In genomic region chr3:140292154-140292553, GRCh38 we compare ENCODE assay signal across 21 cellular contexts.
A peak's percentile ranks its signal among the peaks of the same experiment; 100 is the strongest.
DNase-seq lines count a peak whose midpoint lies in the region; ATAC-seq and TF ChIP-seq lines count a peak whose summit lies in the region.
"Had no signal": no experiment of that assay in that cellular context is flagged by ENCODE, and none has a peak within 500 bp of the region (broad histone marks: within the 10 kb centered on the region; RNA-seq: fewer than 3 reads in every experiment).

No MANE protein-coding gene starts in this region.

- H3K27me3 ChIP-seq in adipocyte (replicated peaks; ENCODE audit: control insufficient read depth, insufficient read depth, low read length), result no peaks in the 10 kb centered on the region
- H3K27me3 ChIP-seq: adrenal gland, colonic mucosa, right atrium auricular region, SJCRH30 had no signal

- TF ChIP-seq CTCF in fibroblast of pulmonary artery (IDR thresholded peaks at IDR 0.05; ENCODE audit: low read length, missing control alignments) (no peak), WTC11 (IDR thresholded peaks at IDR 0.05) (no peak)

- H3K4me3 Mint-ChIP-seq in WTC11, result no peak overlapping the region
- H3K4me3 Mint-ChIP-seq: T-helper 17 cell had no signal

- POLR2A ChIA-PET in WTC11 (lab: Charles Lee), result no interaction called here

- CTCF ChIA-PET in WTC11 (lab: Charles Lee), result no interaction called here

- H3K9me3 ChIP-seq in adipocyte (ENCODE audit: control insufficient read depth, low read length), result no peaks in the 10 kb centered on the region
- H3K9me3 ChIP-seq: adrenal gland, Caco-2, colonic mucosa, right atrium auricular region, SJCRH30 had no signal

- H3K4me1 Mint-ChIP-seq in WTC11, result peaks cover 50% of the 10 kb centered on the region
- H3K4me1 Mint-ChIP-seq: T-helper 17 cell had no signal

- no peak overlapping the region for H3K27ac Mint-ChIP-seq in WTC11
- H3K27ac Mint-ChIP-seq: T-helper 17 cell had no signal

- peak overlapping the region; percentile 10 for H3K9ac ChIP-seq in adipocyte (ENCODE audit: low read length)

- H3K27ac ChIP-seq in caudate nucleus (ENCODE audit: low read depth, low read length), result no peak overlapping the region
- H3K27ac ChIP-seq: adrenal gland, colonic mucosa, SJCRH30 had no signal

- ATAC-seq in HG03571 (IDR thresholded peaks at IDR 0.05; ENCODE audit: unreplicated experiment) (no peak), WTC11 (no peak)
- ATAC-seq: activated CD4-positive, CD25-positive, alpha-beta regulatory T cell treated with anti-CD3 and anti-CD28 coated beads, Interleukin-2, amount 50 U/mL, for 24 hours; HepG2; T-helper 17 cell had no signal

- peaks cover 24% of the 10 kb centered on the region for H3K9me3 Mint-ChIP-seq in WTC11

- no peaks in the 10 kb centered on the region for H3K36me3 ChIP-seq in adipocyte (ENCODE audit: control insufficient read depth, insufficient read depth, low read length, severe bottlenecking)
- H3K36me3 ChIP-seq: adrenal gland, colonic mucosa, right atrium auricular region, SJCRH30 had no signal

- H3K27me3 Mint-ChIP-seq in WTC11 (ENCODE audit: low read depth), result no peaks in the 10 kb centered on the region; the same call in 1 of the 2 replicates
- H3K27me3 Mint-ChIP-seq: T-helper 17 cell had no signal

- H3K4me1 ChIP-seq in adipocyte (ENCODE audit: control insufficient read depth, insufficient read depth, low read length), result peaks cover 36% of the 10 kb centered on the region
- H3K4me1 ChIP-seq: adrenal gland, Caco-2, colonic mucosa had no signal

- DNase-seq in GM03348 (ENCODE audit: low spot score) (peak; percentile 22), adipocyte (ENCODE audit: low read depth) (peak; percentile 27), fibroblast of pulmonary artery (ENCODE audit: low read depth) (peak; percentile 31), renal cortical epithelial cell (ENCODE audit: low read depth) (peak; percentile 70), caudate nucleus (lab: John Stamatoyannopoulos, UW) (no peak), DMS114 treated with DMSO at 0.1 percent for 48 hours (lab: John Stamatoyannopoulos, UW; ENCODE audit: unreplicated experiment) (no peak), WTC11 (ENCODE audit: low spot score) (no peak)
- DNase-seq: Caco-2; islet precursor cell; midbrain; NCI-H2029 treated with DMSO at 0.1 percent for 48 hours; NCI-H510A; SJCRH30; stimulated activated CD4-positive, alpha-beta T cell treated with anti-CD3 and anti-CD28 coated beads, Interleukin-2, amount 100 ng/mL, for 24 hours; T-helper 17 cell had no signal

- peaks cover 8% of the 10 kb centered on the region for H3K36me3 Mint-ChIP-seq in WTC11

- H3K4me3 ChIP-seq in adipocyte (ENCODE audit: low read length), result peak overlapping the region; percentile 21
- H3K4me3 ChIP-seq in fibroblast of pulmonary artery (replicated peaks; ENCODE audit: low read depth, low read length), result no peak overlapping the region
- H3K4me3 ChIP-seq: adrenal gland, colonic mucosa, right atrium auricular region, SJCRH30 had no signal

TF ChIP-seq in WTC11, 78 proteins besides CTCF, POLR2A, EP300 and RAD21:
- TF ChIP-seq ZNF317 (CRISPR knock-in tag; IDR thresholded peaks at IDR 0.05; ENCODE audit: borderline replicate concordance, low read depth), result no peak
- TF ChIP-seq E2F1 (CRISPR knock-in tag; IDR thresholded peaks at IDR 0.05), result no peak
- no peak for TF ChIP-seq CDX4 (CRISPR knock-in tag; IDR thresholded peaks at IDR 0.05; ENCODE audit: borderline replicate concordance)
- no peak for TF ChIP-seq FOXP1 (CRISPR knock-in tag; IDR thresholded peaks at IDR 0.05; ENCODE audit: borderline replicate concordance)
- TF ChIP-seq RELA (CRISPR knock-in tag; IDR thresholded peaks at IDR 0.05; ENCODE audit: borderline replicate concordance), result no peak
- no peak for TF ChIP-seq STAT6 (CRISPR knock-in tag; conservative IDR thresholded peaks at IDR 0.05; ENCODE audit: low read depth)
- TF ChIP-seq NR1H2 (CRISPR knock-in tag; IDR thresholded peaks at IDR 0.05), result no peak
- TF ChIP-seq ZMAT4 (CRISPR knock-in tag; IDR thresholded peaks at IDR 0.05), result no peak
- no peak for TF ChIP-seq ZNF671 (CRISPR knock-in tag; IDR thresholded peaks at IDR 0.05)
- TF ChIP-seq ESRRA (CRISPR knock-in tag; IDR thresholded peaks at IDR 0.05; ENCODE audit: borderline replicate concordance), result no peak
- TF ChIP-seq MXD4 (CRISPR knock-in tag; IDR thresholded peaks at IDR 0.05; ENCODE audit: borderline replicate concordance), result no peak
- no peak for TF ChIP-seq ETV6 (CRISPR knock-in tag; IDR thresholded peaks at IDR 0.05)
- no peak for TF ChIP-seq ARID4B (CRISPR knock-in tag; IDR thresholded peaks at IDR 0.05; ENCODE audit: borderline replicate concordance)
- no peak for TF ChIP-seq GABPB1 (CRISPR knock-in tag; IDR thresholded peaks at IDR 0.05)
- TF ChIP-seq CREM (CRISPR knock-in tag; IDR thresholded peaks at IDR 0.05), result no peak

Comparison
In these comparisons a context has a peak if more than half of its experiments do, and no peak if none do; other contexts are left out.
1. DNase-seq: peak in GM03348 (single experiment), adipocyte (single experiment), fibroblast of pulmonary artery (single experiment) and renal cortical epithelial cell (single experiment); none in caudate nucleus (0 of 61), DMS114 treated with DMSO at 0.1 percent for 48 hours (single experiment) and WTC11 (single experiment).